18 cellular contexts compared by ENCODE assay signal in genomic region chr2:156199588-156199987, GRCh38.
"Had no signal": no experiment of that assay in that cellular context is flagged by ENCODE, and none has a peak within 500 bp of the region (broad histone marks: within the 10 kb centered on the region; RNA-seq: fewer than 3 reads in every experiment).

No MANE protein-coding gene starts in this region.

- H3K4me3 ChIP-seq: spleen had no signal

- H3K4me3 Mint-ChIP-seq: activated CD4-positive, alpha-beta T cell treated with anti-CD3 and anti-CD28 coated beads, Interleukin-2, amount 10 ng/mL, durations not matched to agents 24 days and 14 days; activated CD8-positive, alpha-beta T cell treated with anti-CD3 and anti-CD28 coated beads for 36 hours; activated naive CD8-positive, alpha-beta T cell treated with anti-CD3 and anti-CD28 coated beads, Interleukin-2, amount 10 ng/mL, durations not matched to agents 7 days and 5 days; activated T-cell treated with anti-CD3 and anti-CD28 coated beads, Interleukin-2, amount 50 U/mL, for 24 hours; dendritic cell treated with granulocyte-macrophage colony-stimulating factor and Interleukin-4, amounts not matched to agents 40 ng/mL and 50 ng/mL, for 4 days; naive thymus-derived CD4-positive, alpha-beta T cell had no signal

- ATAC-seq: activated CD8-positive, alpha-beta T cell treated with anti-CD3 and anti-CD28 coated beads for 36 hours; naive thymus-derived CD4-positive, alpha-beta T cell had no signal

- H3K9me3 Mint-ChIP-seq: activated CD4-positive, alpha-beta T cell treated with anti-CD3 and anti-CD28 coated beads, Interleukin-2, amount 10 ng/mL, durations not matched to agents 24 days and 14 days; activated CD8-positive, alpha-beta T cell treated with anti-CD3 and anti-CD28 coated beads for 36 hours; activated naive CD8-positive, alpha-beta T cell treated with anti-CD3 and anti-CD28 coated beads, Interleukin-2, amount 10 ng/mL, durations not matched to agents 7 days and 5 days; activated T-cell treated with anti-CD3 and anti-CD28 coated beads, Interleukin-2, amount 50 U/mL, for 24 hours; activated T-helper 2 cell treated with anti-CD3 and anti-CD28 coated beads, Interferon-gamma antibody, Interleukin-2, Interleukin-4, amounts not matched to agents 10 μg/mL and 5 μg/mL and 100 μg/mL, durations not matched to agents 14 hours and 24 hours and 36 hours; dendritic cell treated with granulocyte-macrophage colony-stimulating factor and Interleukin-4, amounts not matched to agents 40 ng/mL and 50 ng/mL, for 4 days; naive thymus-derived CD4-positive, alpha-beta T cell had no signal

- H3K27ac Mint-ChIP-seq: activated CD4-positive, alpha-beta T cell treated with anti-CD3 and anti-CD28 coated beads, Interleukin-2, amount 10 ng/mL, durations not matched to agents 24 days and 14 days; activated CD8-positive, alpha-beta T cell treated with anti-CD3 and anti-CD28 coated beads for 36 hours; activated naive CD8-positive, alpha-beta T cell treated with anti-CD3 and anti-CD28 coated beads, Interleukin-2, amount 10 ng/mL, durations not matched to agents 7 days and 5 days; activated T-cell treated with anti-CD3 and anti-CD28 coated beads, Interleukin-2, amount 50 U/mL, for 24 hours; activated T-helper 2 cell treated with anti-CD3 and anti-CD28 coated beads, Interferon-gamma antibody, Interleukin-2, Interleukin-4, amounts not matched to agents 10 μg/mL and 5 μg/mL and 100 μg/mL, durations not matched to agents 14 hours and 24 hours and 36 hours; dendritic cell treated with granulocyte-macrophage colony-stimulating factor and Interleukin-4, amounts not matched to agents 40 ng/mL and 50 ng/mL, for 4 days; naive thymus-derived CD4-positive, alpha-beta T cell had no signal

- H3K27me3 ChIP-seq: neutrophil, spleen had no signal

- H3K36me3 ChIP-seq: neutrophil, spleen had no signal

- H3K27ac ChIP-seq: neutrophil, spleen had no signal

- H3K36me3 Mint-ChIP-seq: activated naive CD8-positive, alpha-beta T cell treated with anti-CD3 and anti-CD28 coated beads, Interleukin-2, amount 10 ng/mL, durations not matched to agents 7 days and 5 days; naive thymus-derived CD4-positive, alpha-beta T cell had no signal

- DNase-seq: activated CD4-positive, alpha-beta T cell treated with anti-CD3 and anti-CD28 coated beads, Interleukin-2, amount 10 ng/mL, durations not matched to agents 24 days and 14 days; activated CD4-positive, CD25-positive, alpha-beta regulatory T cell; activated CD8-positive, alpha-beta T cell treated with anti-CD3 and anti-CD28 coated beads for 36 hours; activated naive CD4-positive, alpha-beta T cell treated with Interleukin-2 at 50 U/mL for 16 hours; activated naive CD8-positive, alpha-beta T cell treated with anti-CD3 and anti-CD28 coated beads, Interleukin-2, amount 10 ng/mL, durations not matched to agents 7 days and 5 days; activated T-cell treated with anti-CD3 and anti-CD28 coated beads, Interleukin-2, amount 50 U/mL, for 24 hours; aorta; effector memory CD4-positive, alpha-beta T cell; foreskin melanocyte; mesenchymal stem cell; naive thymus-derived CD4-positive, alpha-beta T cell; spleen; stimulated activated CD4-positive, alpha-beta T cell treated with anti-CD3 and anti-CD28 coated beads, Interleukin-4, amount 100 ng/mL, for 4 hours; stimulated activated naive CD4-positive, alpha-beta T cell; T1000 had no signal

- H3K4me1 Mint-ChIP-seq: activated CD4-positive, alpha-beta T cell treated with anti-CD3 and anti-CD28 coated beads, Interleukin-2, amount 10 ng/mL, durations not matched to agents 24 days and 14 days; activated naive CD8-positive, alpha-beta T cell treated with anti-CD3 and anti-CD28 coated beads, Interleukin-2, amount 10 ng/mL, durations not matched to agents 7 days and 5 days; naive thymus-derived CD4-positive, alpha-beta T cell had no signal
